ENCODE assay signal across 2 cellular contexts in the genomic region with DNA sequence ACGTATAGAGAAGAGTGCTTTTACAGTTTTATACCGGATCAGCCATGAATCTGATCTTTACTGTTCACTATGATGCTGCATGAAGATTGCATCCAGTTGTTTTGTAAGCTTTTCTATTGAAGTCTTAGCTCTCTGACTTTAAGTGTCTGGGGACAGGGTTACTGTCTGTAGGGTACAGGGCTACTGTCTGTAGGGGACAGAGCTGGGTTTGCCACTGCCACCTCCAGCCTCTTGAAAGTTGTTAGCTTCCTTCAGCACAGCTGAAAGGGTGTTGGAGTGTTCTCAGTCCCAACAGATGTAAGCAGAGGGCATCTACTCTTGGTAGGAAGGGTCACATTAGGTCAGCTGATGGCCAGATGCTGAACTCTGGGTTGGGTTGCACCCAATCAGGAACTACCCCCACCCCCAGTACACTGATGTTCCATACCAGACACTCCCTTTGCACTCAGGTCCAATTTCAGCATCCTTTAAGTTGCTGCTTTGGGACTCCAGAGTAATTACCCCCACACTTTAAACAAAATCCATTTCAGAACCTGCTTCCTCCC.
TF ChIP-seq lines count a peak whose summit lies in the region.

No MANE protein-coding gene starts in this region.

TF ChIP-seq in A549, 52 proteins besides CTCF, POLR2A, EP300 and RAD21:
- TF ChIP-seq KDM1A (IDR thresholded peaks at IDR 0.05; ENCODE audit: low read depth), result no peak
- no peak for TF ChIP-seq PHF8 (IDR thresholded peaks at IDR 0.05; ENCODE audit: borderline replicate concordance, low read depth)
- no peak for TF ChIP-seq NPAS2 (CRISPR knock-in tag; IDR thresholded peaks at IDR 0.05; ENCODE audit: borderline replicate concordance)
- TF ChIP-seq, protein P1, sequence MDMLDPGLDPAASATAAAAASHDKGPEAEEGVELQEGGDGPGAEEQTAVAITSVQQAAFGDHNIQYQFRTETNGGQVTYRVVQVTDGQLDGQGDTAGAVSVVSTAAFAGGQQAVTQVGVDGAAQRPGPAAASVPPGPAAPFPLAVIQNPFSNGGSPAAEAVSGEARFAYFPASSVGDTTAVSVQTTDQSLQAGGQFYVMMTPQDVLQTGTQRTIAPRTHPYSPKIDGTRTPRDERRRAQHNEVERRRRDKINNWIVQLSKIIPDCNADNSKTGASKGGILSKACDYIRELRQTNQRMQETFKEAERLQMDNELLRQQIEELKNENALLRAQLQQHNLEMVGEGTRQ (IDR thresholded peaks at IDR 0.05), result no peak
- no peak for TF ChIP-seq SREBF2 (IDR thresholded peaks at IDR 0.05)
- no peak for TF ChIP-seq POLR2AphosphoS2 (conservative IDR thresholded peaks at IDR 0.05; ENCODE audit: low read length)
- TF ChIP-seq, protein P2, sequence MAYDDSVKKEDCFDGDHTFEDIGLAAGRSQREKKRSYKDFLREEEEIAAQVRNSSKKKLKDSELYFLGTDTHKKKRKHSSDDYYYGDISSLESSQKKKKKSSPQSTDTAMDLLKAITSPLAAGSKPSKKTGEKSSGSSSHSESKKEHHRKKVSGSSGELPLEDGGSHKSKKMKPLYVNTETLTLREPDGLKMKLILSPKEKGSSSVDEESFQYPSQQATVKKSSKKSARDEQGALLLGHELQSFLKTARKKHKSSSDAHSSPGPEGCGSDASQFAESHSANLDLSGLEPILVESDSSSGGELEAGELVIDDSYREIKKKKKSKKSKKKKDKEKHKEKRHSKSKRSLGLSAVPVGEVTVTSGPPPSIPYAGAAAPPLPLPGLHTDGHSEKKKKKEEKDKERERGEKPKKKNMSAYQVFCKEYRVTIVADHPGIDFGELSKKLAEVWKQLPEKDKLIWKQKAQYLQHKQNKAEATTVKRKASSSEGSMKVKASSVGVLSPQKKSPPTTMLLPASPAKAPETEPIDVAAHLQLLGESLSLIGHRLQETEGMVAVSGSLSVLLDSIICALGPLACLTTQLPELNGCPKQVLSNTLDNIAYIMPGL (CRISPR knock-in tag; IDR thresholded peaks at IDR 0.05; ENCODE audit: borderline replicate concordance), result no peak
- TF ChIP-seq, protein P3, sequence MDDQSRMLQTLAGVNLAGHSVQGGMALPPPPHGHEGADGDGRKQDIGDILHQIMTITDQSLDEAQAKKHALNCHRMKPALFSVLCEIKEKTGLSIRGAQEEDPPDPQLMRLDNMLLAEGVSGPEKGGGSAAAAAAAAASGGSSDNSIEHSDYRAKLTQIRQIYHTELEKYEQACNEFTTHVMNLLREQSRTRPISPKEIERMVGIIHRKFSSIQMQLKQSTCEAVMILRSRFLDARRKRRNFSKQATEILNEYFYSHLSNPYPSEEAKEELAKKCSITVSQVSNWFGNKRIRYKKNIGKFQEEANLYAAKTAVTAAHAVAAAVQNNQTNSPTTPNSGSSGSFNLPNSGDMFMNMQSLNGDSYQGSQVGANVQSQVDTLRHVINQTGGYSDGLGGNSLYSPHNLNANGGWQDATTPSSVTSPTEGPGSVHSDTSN (IDR thresholded peaks at IDR 0.05), result no peak
- no peak for TF ChIP-seq CEBPB (IDR thresholded peaks at IDR 0.05)
- no peak for TF ChIP-seq KDM5A (IDR thresholded peaks at IDR 0.05)
- TF ChIP-seq HOXB5 (CRISPR knock-in tag; IDR thresholded peaks at IDR 0.05), result no peak

TF ChIP-seq in endothelial cell of umbilical vein, 7 proteins besides CTCF, POLR2A, EP300 and RAD21:
- no peak for TF ChIP-seq EZH2 (IDR thresholded peaks at IDR 0.05; ENCODE audit: borderline replicate concordance, low read depth, low read length, severe bottlenecking)
- no peak for TF ChIP-seq POLR2AphosphoS5 (IDR thresholded peaks at IDR 0.05; ENCODE audit: insufficient read depth, low read depth, low read length)
- TF ChIP-seq FOS (IDR thresholded peaks at IDR 0.05; ENCODE audit: borderline replicate concordance, insufficient read depth, low read length), result no peak
- no peak for TF ChIP-seq MYC (IDR thresholded peaks at IDR 0.05; ENCODE audit: low read depth, low read length)
- no peak for TF ChIP-seq GATA2 (IDR thresholded peaks at IDR 0.05; ENCODE audit: insufficient read depth, insufficient read length, low read depth, low read length)
- TF ChIP-seq, protein P4, sequence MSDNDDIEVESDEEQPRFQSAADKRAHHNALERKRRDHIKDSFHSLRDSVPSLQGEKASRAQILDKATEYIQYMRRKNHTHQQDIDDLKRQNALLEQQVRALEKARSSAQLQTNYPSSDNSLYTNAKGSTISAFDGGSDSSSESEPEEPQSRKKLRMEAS (IDR thresholded peaks at IDR 0.05; ENCODE audit: insufficient read depth, insufficient read length), result no peak
- no peak for TF ChIP-seq JUN (IDR thresholded peaks at IDR 0.05; ENCODE audit: borderline replicate concordance, insufficient read depth, insufficient read length, low read depth)
